8 cellular contexts compared by ENCODE assay signal in genomic region chr12:93139028-93139665, GRCh38.
DNase-seq lines count a peak whose midpoint lies in the region; ATAC-seq and TF ChIP-seq lines count a peak whose summit lies in the region.

No MANE protein-coding gene starts in this region.

- no peak overlapping the region for H3K4me2 ChIP-seq in neural progenitor cell

- H3K36me3 Mint-ChIP-seq in neural progenitor cell: no peaks in the 10 kb centered on the region

- H3K4me1 Mint-ChIP-seq in neural progenitor cell: peaks cover 2% of the 10 kb centered on the region

- H3F3A ChIP-seq in neural progenitor cell (ENCODE audit: low read depth): no peaks in the 10 kb centered on the region

- no peaks in the 10 kb centered on the region for H3K36me3 ChIP-seq in neural progenitor cell

- no peak overlapping the region for H3K4me3 Mint-ChIP-seq in neural progenitor cell

- H3K79me2 ChIP-seq in neural progenitor cell (ENCODE audit: low read depth): no peaks in the 10 kb centered on the region

- H4K20me1 ChIP-seq in neural progenitor cell (ENCODE audit: low read depth): no peaks in the 10 kb centered on the region

- no peaks in the 10 kb centered on the region for H3K9me3 ChIP-seq in neural progenitor cell (ENCODE audit: low read depth)

- H3K27ac Mint-ChIP-seq in neural progenitor cell: no peak overlapping the region

- H3K9me3 Mint-ChIP-seq in neural progenitor cell: no peaks in the 10 kb centered on the region

- no peak overlapping the region for H3K9ac ChIP-seq in neural progenitor cell

- TF ChIP-seq CTCF in GM10248 (IDR thresholded peaks at IDR 0.05; ENCODE audit: control extremely low read depth, extremely low read depth, low read depth, missing control alignments) (no peak), foreskin keratinocyte (conservative IDR thresholded peaks at IDR 0.05) (no peak), neural progenitor cell (IDR thresholded peaks at IDR 0.05) (no peak)

- H3K27ac ChIP-seq in foreskin keratinocyte (peak overlapping the region; percentile 76), neural progenitor cell (no peak overlapping the region)

- CTCF ChIA-PET in GM10248 (lab: Yijun Ruan, JAX): interaction anchor here (0.8 to 4.4 kb wide), 14 partner anchors 9 to 354 kb away, joined by 3 to 37 read pairs (median 4); no protein-coding TSS in a partner anchor

- POLR2A ChIA-PET in GM10248 (lab: Yijun Ruan, JAX): interaction anchor here (0.8 to 1.0 kb wide), 2 partner anchors 19 to 994 kb away, joined by 3 read pairs; partner anchors contain the start of gene BTG1

- H3K27me3 ChIP-seq in foreskin keratinocyte (no peaks in the 10 kb centered on the region), neural progenitor cell (no peaks in the 10 kb centered on the region)

- no peak overlapping the region for H3K4me3 ChIP-seq in neural progenitor cell

- H3K4me1 ChIP-seq in foreskin keratinocyte (peaks cover 21% of the 10 kb centered on the region), neural progenitor cell (peaks cover 16% of the 10 kb centered on the region)

- ATAC-seq in GM21367 (IDR thresholded peaks at IDR 0.05; ENCODE audit: unreplicated experiment) (peak; percentile 59), HG03442 (IDR thresholded peaks at IDR 0.05; ENCODE audit: unreplicated experiment) (peak; percentile 48), foreskin keratinocyte (no peak), HG03280 (IDR thresholded peaks at IDR 0.05; ENCODE audit: unreplicated experiment) (no peak)

- DNase-seq in GM10248 (ENCODE audit: extremely low spot score) (peak; percentile 65), foreskin keratinocyte (no peak), neural progenitor cell (ENCODE audit: low spot score) (no peak), UCSD-AML1 (lab: John Stamatoyannopoulos, UW; ENCODE audit: unreplicated experiment) (no peak), NCI-H1105 (lab: John Stamatoyannopoulos, UW) (no peak)

- no peaks in the 10 kb centered on the region for H3K27me3 Mint-ChIP-seq in neural progenitor cell (ENCODE audit: insufficient read depth, low read depth)

- no peak overlapping the region for H2AFZ ChIP-seq in neural progenitor cell (replicated peaks)

Comparison
In these comparisons a context has a peak if more than half of its experiments do, and no peak if none do; other contexts are left out.
1. ATAC-seq: peak in GM21367 (single experiment) and HG03442 (single experiment); none in foreskin keratinocyte (single experiment) and HG03280 (single experiment).